ENCODE assay signal across 15 cellular contexts in genomic region chr12:124386059-124386458, GRCh38.
DNase-seq lines count a peak whose midpoint lies in the region; ATAC-seq and TF ChIP-seq lines count a peak whose summit lies in the region.
"Had no signal": no experiment of that assay in that cellular context is flagged by ENCODE, and none has a peak within 500 bp of the region (broad histone marks: within the 10 kb centered on the region; RNA-seq: fewer than 3 reads in every experiment).

No MANE protein-coding gene starts in this region.

- peaks cover 12% of the 10 kb centered on the region for H3K79me2 ChIP-seq in mammary epithelial cell (ENCODE audit: insufficient read depth, low read length)

- H2AFZ ChIP-seq in mammary epithelial cell (ENCODE audit: low read depth, low read length): no peak overlapping the region

- no peak overlapping the region for H3K4me2 ChIP-seq in mammary epithelial cell (ENCODE audit: insufficient read depth, low read depth, low read length)

- H3K27ac ChIP-seq in mammary epithelial cell (ENCODE audit: insufficient read depth, low read depth, low read length) (no peak overlapping the region), coronary artery (peak overlapping the region in 1 of 2 donors; percentile 95), A673 (ENCODE audit: low read depth, low read length, poor library complexity, severe bottlenecking) (no peak overlapping the region)

- H3K4me1 Mint-ChIP-seq in MCF 10A (ENCODE audit: insufficient read depth, unreplicated experiment) (peaks cover 30% of the 10 kb centered on the region), mesothelial cell of epicardium (peaks cover 52% of the 10 kb centered on the region)
- H3K4me1 Mint-ChIP-seq in activated T-helper 1 cell treated with anti-CD3 and anti-CD28 coated beads, Interleukin-12 subunit alpha, Interleukin-12 subunit beta, Interleukin-2, Interleukin-4 antibody, amounts not matched to agents 30 ng/mL and 10 ng/mL and 1 ng/mL, durations not matched to agents 14 hours and 24 hours and 36 hours (ENCODE audit: low read depth): peaks cover 13% of the 10 kb centered on the region

- H3K9me3 ChIP-seq in mammary epithelial cell (replicated peaks; ENCODE audit: insufficient read depth, low read length): no peaks in the 10 kb centered on the region
- no peaks in the 10 kb centered on the region for H3K9me3 ChIP-seq in A673 (ENCODE audit: low read depth, low read length, poor library complexity, severe bottlenecking)

- H3K36me3 ChIP-seq in mammary epithelial cell (ENCODE audit: insufficient read depth, low read length): peaks cover 3% of the 10 kb centered on the region
- peaks cover 19% of the 10 kb centered on the region for H3K36me3 ChIP-seq in A673 (ENCODE audit: insufficient read depth, low read length, poor library complexity, severe bottlenecking)

- no peak for ATAC-seq in stimulated activated naive CD8-positive, alpha-beta T cell treated with anti-CD3 and anti-CD28 coated beads, Interleukin-15, Interleukin-2, amounts not matched to agents 100 U/mL and 50 U/mL, for 24 hours
- ATAC-seq: stimulated activated naive CD8-positive, alpha-beta T cell treated with anti-CD3 and anti-CD28 coated beads, Interleukin-15, amount 100 ng/mL, for 72 hours had no signal

- H3K9ac ChIP-seq in mammary epithelial cell (ENCODE audit: insufficient read depth, low read length): no peak overlapping the region

- dilution Hi-C loops in mammary epithelial cell (cut with HindIII; ENCODE audit: low sequenced_read_pairs): no loop called here

- BruUV-seq in MCF 10A (replicated peaks; lab: Mats Ljungman, UMichigan): no TSS peak
- BruUV-seq in mammary epithelial cell (replicated peaks; lab: Mats Ljungman, UMichigan): no TSS peak
- no TSS peak for BruUV-seq in A673 (replicated peaks; lab: Mats Ljungman, UMichigan)

- peaks cover 53% of the 10 kb centered on the region for H3K36me3 Mint-ChIP-seq in MCF 10A (ENCODE audit: insufficient read depth, unreplicated experiment)
- peaks cover 11% of the 10 kb centered on the region for H3K36me3 Mint-ChIP-seq in mesothelial cell of epicardium
- peaks cover 3% of the 10 kb centered on the region for H3K36me3 Mint-ChIP-seq in activated T-helper 1 cell treated with anti-CD3 and anti-CD28 coated beads, Interleukin-12 subunit alpha, Interleukin-12 subunit beta, Interleukin-2, Interleukin-4 antibody, amounts not matched to agents 30 ng/mL and 10 ng/mL and 1 ng/mL, durations not matched to agents 14 hours and 24 hours and 36 hours (ENCODE audit: low read depth)

- intact Hi-C loops in MCF 10A (cut with micrococcal nuclease) (loop anchor here (10.0 kb wide), 3 partner anchors 129 to 379 kb away; no protein-coding TSS in a partner anchor), mammary epithelial cell (cut with micrococcal nuclease) (loop anchor here (10.0 kb wide), 1 partner anchor 179 kb away; the partner anchor contains the start of gene NCOR2), A673 (cut with micrococcal nuclease; ENCODE audit: unreplicated experiment) (no loop called here)
- intact Hi-C loops in activated T-helper 1 cell treated with anti-CD3 and anti-CD28 coated beads, Interleukin-12 subunit alpha, Interleukin-12 subunit beta, Interleukin-2, Interleukin-4 antibody, amounts not matched to agents 30 ng/mL and 10 ng/mL and 1 ng/mL, durations not matched to agents 14 hours and 24 hours and 36 hours (cut with micrococcal nuclease): no loop called here

- DNase-seq in MCF 10A (ENCODE audit: unreplicated experiment): peak; percentile 34
- no peak for DNase-seq in mammary epithelial cell
- no peak for DNase-seq in coronary artery (ENCODE audit: low spot score)
- DNase-seq in mesothelial cell of epicardium (ENCODE audit: low spot score in 2 of 2, unreplicated experiment in 2 of 2): no peak
- no peak for DNase-seq in NCI-H1092 treated with DMSO at 0.1 percent for 48 hours (lab: John Stamatoyannopoulos, UW)
- no peak for DNase-seq in activated T-helper 1 cell treated with anti-CD3 and anti-CD28 coated beads, Interleukin-12 subunit alpha, Interleukin-12 subunit beta, Interleukin-2, Interleukin-4 antibody, amounts not matched to agents 30 ng/mL and 10 ng/mL and 1 ng/mL, durations not matched to agents 14 hours and 24 hours and 36 hours (ENCODE audit: low spot score)
- no peak for DNase-seq in stimulated activated naive CD8-positive, alpha-beta T cell treated with anti-CD3 and anti-CD28 coated beads, Interleukin-15, Interleukin-2, amounts not matched to agents 100 U/mL and 50 U/mL, for 24 hours
- no peak for DNase-seq in A673 (ENCODE audit: low spot score)
- DNase-seq: 8988T; activated CD4-positive, alpha-beta T cell treated with anti-CD3 and anti-CD28 coated beads for 48 hours; activated naive CD4-positive, alpha-beta T cell treated with anti-CD3 and anti-CD28 coated beads, Interleukin-2, amount 50 U/mL, for 16 hours; GF-D8; NCI-H187 treated with DMSO at 0.1 percent for 48 hours; SHP77; stimulated activated naive CD8-positive, alpha-beta T cell treated with anti-CD3 and anti-CD28 coated beads, Interleukin-15, amount 100 ng/mL, for 72 hours had no signal

- 98% methylated on average over 8 of the region's 17 CpGs for WGBS in mammary epithelial cell (ENCODE audit: low coverage, missing lambda C conversion rate)

- H3K27me3 Mint-ChIP-seq in MCF 10A (ENCODE audit: insufficient read depth, unreplicated experiment) (no peaks in the 10 kb centered on the region), mesothelial cell of epicardium (ENCODE audit: low read depth) (no peaks in the 10 kb centered on the region)
- H3K27me3 Mint-ChIP-seq in activated T-helper 1 cell treated with anti-CD3 and anti-CD28 coated beads, Interleukin-12 subunit alpha, Interleukin-12 subunit beta, Interleukin-2, Interleukin-4 antibody, amounts not matched to agents 30 ng/mL and 10 ng/mL and 1 ng/mL, durations not matched to agents 14 hours and 24 hours and 36 hours (ENCODE audit: insufficient read depth): peaks cover 2% of the 10 kb centered on the region
- H3K27me3 Mint-ChIP-seq: stimulated activated naive CD8-positive, alpha-beta T cell treated with anti-CD3 and anti-CD28 coated beads, Interleukin-15, amount 100 ng/mL, for 72 hours had no signal

- POLR2A ChIA-PET in MCF 10A (lab: Yijun Ruan, JAX) (no interaction called here), A673 (lab: Charles Lee; ENCODE audit: low non-redundant PET) (no interaction called here)

- no peaks in the 10 kb centered on the region for H4K20me1 ChIP-seq in mammary epithelial cell (ENCODE audit: insufficient read depth, low read length)

- no peak overlapping the region for H3K4me3 ChIP-seq in mammary epithelial cell (replicated peaks in 1 of 3; ENCODE audit: insufficient read depth in 1 of 3, low read depth in 2 of 3, low read length in 3 of 3)
- H3K4me3 ChIP-seq in coronary artery: peak overlapping the region; percentile 73
- H3K4me3 ChIP-seq in A673 (ENCODE audit: low read depth, low read length, poor library complexity, severe bottlenecking): no peak overlapping the region

- CTCF ChIA-PET in MCF 10A (lab: Yijun Ruan, JAX): interaction anchor here (0.7 to 1.4 kb wide), 2 partner anchors 22 to 57 kb away, joined by 3 to 5 read pairs; no protein-coding TSS in a partner anchor
- CTCF ChIA-PET in mammary epithelial cell (lab: Charles Lee; ENCODE audit: low non-redundant PET): no interaction called here
- CTCF ChIA-PET in A673 (lab: Charles Lee): no interaction called here

- H3K4me3 Mint-ChIP-seq in MCF 10A (ENCODE audit: unreplicated experiment) (peak overlapping the region; percentile 38), mesothelial cell of epicardium (no peak overlapping the region)
- no peak overlapping the region for H3K4me3 Mint-ChIP-seq in activated T-helper 1 cell treated with anti-CD3 and anti-CD28 coated beads, Interleukin-12 subunit alpha, Interleukin-12 subunit beta, Interleukin-2, Interleukin-4 antibody, amounts not matched to agents 30 ng/mL and 10 ng/mL and 1 ng/mL, durations not matched to agents 14 hours and 24 hours and 36 hours
- H3K4me3 Mint-ChIP-seq: stimulated activated naive CD8-positive, alpha-beta T cell treated with anti-CD3 and anti-CD28 coated beads, Interleukin-15, amount 100 ng/mL, for 72 hours had no signal

- H3K27ac Mint-ChIP-seq in MCF 10A (ENCODE audit: low read depth, unreplicated experiment) (no peak overlapping the region), mesothelial cell of epicardium (peak overlapping the region; percentile 93)
- H3K27ac Mint-ChIP-seq in activated T-helper 1 cell treated with anti-CD3 and anti-CD28 coated beads, Interleukin-12 subunit alpha, Interleukin-12 subunit beta, Interleukin-2, Interleukin-4 antibody, amounts not matched to agents 30 ng/mL and 10 ng/mL and 1 ng/mL, durations not matched to agents 14 hours and 24 hours and 36 hours: no peak overlapping the region
- H3K27ac Mint-ChIP-seq: stimulated activated naive CD8-positive, alpha-beta T cell treated with anti-CD3 and anti-CD28 coated beads, Interleukin-15, amount 100 ng/mL, for 72 hours had no signal

- H3K9me3 Mint-ChIP-seq in MCF 10A (ENCODE audit: unreplicated experiment) (no peaks in the 10 kb centered on the region), mesothelial cell of epicardium (no peaks in the 10 kb centered on the region)
- no peaks in the 10 kb centered on the region for H3K9me3 Mint-ChIP-seq in activated T-helper 1 cell treated with anti-CD3 and anti-CD28 coated beads, Interleukin-12 subunit alpha, Interleukin-12 subunit beta, Interleukin-2, Interleukin-4 antibody, amounts not matched to agents 30 ng/mL and 10 ng/mL and 1 ng/mL, durations not matched to agents 14 hours and 24 hours and 36 hours
- H3K9me3 Mint-ChIP-seq: stimulated activated naive CD8-positive, alpha-beta T cell treated with anti-CD3 and anti-CD28 coated beads, Interleukin-15, amount 100 ng/mL, for 72 hours had no signal

- TF ChIP-seq CTCF in MCF 10A (IDR thresholded peaks at IDR 0.05; ENCODE audit: unreplicated experiment) (no peak), mammary epithelial cell (conservative IDR thresholded peaks at IDR 0.05 in 1 of 2, IDR thresholded peaks at IDR 0.05 in 1 of 2; ENCODE audit: extremely low read depth in 1 of 2, insufficient read depth in 1 of 2, low read depth in 1 of 2, low read length in 2 of 2) (no peak), coronary artery (IDR thresholded peaks at IDR 0.05) (no peak), mesothelial cell of epicardium (IDR thresholded peaks at IDR 0.05; ENCODE audit: unreplicated experiment) (no peak), A673 (conservative IDR thresholded peaks at IDR 0.05; ENCODE audit: low read depth, low read length) (no peak)

- no peaks in the 10 kb centered on the region for H3K27me3 ChIP-seq in mammary epithelial cell (ENCODE audit: insufficient read depth, low read length)
- no peaks in the 10 kb centered on the region for H3K27me3 ChIP-seq in A673 (replicated peaks; ENCODE audit: insufficient read depth, low read depth, low read length, poor library complexity)

- in situ Hi-C loops in mammary epithelial cell (cut with MboI; ENCODE audit: low sequenced_read_pairs in 2 of 2): no loop called here

- H3K4me1 ChIP-seq in mammary epithelial cell (ENCODE audit: insufficient read depth, low read length) (peaks cover 59% of the 10 kb centered on the region), A673 (ENCODE audit: insufficient read depth, low read length, poor library complexity, severe bottlenecking) (peaks cover 10% of the 10 kb centered on the region)

Comparison
In these comparisons a context has a peak if more than half of its experiments do, and no peak if none do; other contexts are left out.
1. intact Hi-C loops: an anchor here in MCF 10A (10.0 kb wide) and mammary epithelial cell (10.0 kb wide); none called in activated T-helper 1 cell treated with anti-CD3 and anti-CD28 coated beads, Interleukin-12 subunit alpha, Interleukin-12 subunit beta, Interleukin-2, Interleukin-4 antibody, amounts not matched to agents 30 ng/mL and 10 ng/mL and 1 ng/mL, durations not matched to agents 14 hours and 24 hours and 36 hours and A673.